ENCODE assay signal across 9 cellular contexts in the genomic region with DNA sequence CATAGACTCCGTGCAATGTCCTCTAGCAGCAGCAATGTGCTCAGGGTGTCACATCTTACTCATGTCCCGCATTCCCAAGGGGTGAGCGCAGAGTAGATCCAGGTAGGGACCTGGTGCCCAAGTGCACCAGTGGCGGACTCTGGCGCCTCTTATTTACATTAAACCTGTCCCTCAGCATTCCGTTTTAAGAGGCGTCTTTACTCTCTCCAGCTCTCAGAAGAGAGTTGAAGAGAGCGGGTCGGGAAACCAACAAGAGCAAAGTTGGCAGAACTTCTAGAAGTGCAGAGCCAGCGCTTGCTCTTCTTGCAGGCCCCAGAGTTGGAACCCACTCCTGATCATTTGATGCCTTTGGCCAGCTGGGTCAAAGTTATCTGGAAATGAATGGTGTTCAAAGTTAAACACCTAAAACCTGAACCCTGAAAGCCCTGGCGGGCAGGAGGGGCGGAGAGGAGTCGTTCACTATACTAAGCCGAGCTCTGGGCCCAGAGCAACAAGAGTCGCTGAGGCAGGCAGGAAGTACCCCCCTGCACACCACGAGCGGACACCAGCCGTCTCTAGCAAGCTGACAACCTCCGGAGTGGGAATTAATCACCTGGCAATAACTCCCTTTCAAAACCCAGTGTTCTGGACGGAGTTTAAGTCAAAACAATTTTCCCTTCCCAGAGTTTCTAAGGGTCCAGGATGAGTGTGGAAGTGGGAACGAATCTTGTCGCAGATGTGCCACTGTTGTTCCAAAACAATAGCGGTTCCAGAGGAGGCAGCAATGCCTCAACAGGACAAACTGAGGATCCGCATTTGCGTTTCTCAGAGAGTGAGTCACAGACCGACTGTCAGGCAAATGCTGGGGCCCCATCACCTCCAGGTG.
DNase-seq lines count a peak whose midpoint lies in the region; ATAC-seq, FAIRE-seq and TF ChIP-seq lines count a peak whose summit lies in the region.
"Had no signal": no experiment of that assay in that cellular context is flagged by ENCODE, and none has a peak within 500 bp of the region (broad histone marks: within the 10 kb centered on the region; RNA-seq: fewer than 3 reads in every experiment).

No MANE protein-coding gene starts in this region.

- H3K14ac ChIP-seq in mesenchymal stem cell (ENCODE audit: low read length in 2 of 2): no peak overlapping the region

- H2BK15ac ChIP-seq in mesenchymal stem cell (ENCODE audit: low read depth, poor library complexity, severe bottlenecking): no peak overlapping the region

- H2BK120ac ChIP-seq in mesenchymal stem cell (ENCODE audit: low read depth, low read length): no peak overlapping the region

- H3K23ac ChIP-seq in mesenchymal stem cell (ENCODE audit: low read length in 2 of 2): no peak overlapping the region

- no peak overlapping the region for H3K4ac ChIP-seq in mesenchymal stem cell (ENCODE audit: low read depth in 1 of 2, low read length in 2 of 2)

- H3K4me1 ChIP-seq in right cardiac atrium (ENCODE audit: control insufficient read depth, insufficient read depth, low read length) (peaks cover 2% of the 10 kb centered on the region), heart right ventricle (peaks cover 2 to 45% (median 30%) of the 10 kb centered on the region in 9 donors), mesenchymal stem cell (ENCODE audit: control insufficient read depth, insufficient read depth, low read depth, low read length) (peaks cover 10% of the 10 kb centered on the region), upper lobe of right lung (peaks cover 18% of the 10 kb centered on the region)

- H3K36me3 ChIP-seq in heart right ventricle: no peaks in the 10 kb centered on the region
- no peaks in the 10 kb centered on the region for H3K36me3 ChIP-seq in mesenchymal stem cell (ENCODE audit: control insufficient read depth in 1 of 2, insufficient read depth in 2 of 2, low read depth in 1 of 2, low read length in 2 of 2)
- H3K36me3 ChIP-seq in upper lobe of right lung: no peaks in the 10 kb centered on the region

- no peak for TF ChIP-seq CTCF in heart right ventricle (IDR thresholded peaks at IDR 0.05)
- TF ChIP-seq CTCF in upper lobe of right lung (IDR thresholded peaks at IDR 0.05): no peak

- DNase-seq in right cardiac atrium (peak in 2 of 3 donors; percentile 11 to 28), heart right ventricle (no peak), cerebellum (ENCODE audit: low spot score) (peak; percentile 27), mesenchymal stem cell (peak; percentile 10), upper lobe of right lung (peak; percentile 75), GM19239 (ENCODE audit: insufficient read length, low spot score) (no peak)
- DNase-seq: activated CD4-positive, CD25-positive, alpha-beta regulatory T cell treated with anti-CD3 and anti-CD28 coated beads, Interleukin-2, amount 50 U/mL, for 72 hours had no signal

- H2BK12ac ChIP-seq in mesenchymal stem cell (ENCODE audit: low read length in 2 of 2): no peak overlapping the region

- H3K27me3 ChIP-seq in right cardiac atrium (ENCODE audit: control insufficient read depth, insufficient read depth) (peaks cover 2% of the 10 kb centered on the region), heart right ventricle (peaks cover 0 to 79% (median 60%) of the 10 kb centered on the region in 7 donors), mesenchymal stem cell (ENCODE audit: control insufficient read depth in 1 of 2, insufficient read depth in 1 of 2, low read length in 2 of 2) (peaks cover 46 to 53% of the 10 kb centered on the region in 2 experiments), upper lobe of right lung (peaks cover 16% of the 10 kb centered on the region)

- WGBS in right cardiac atrium: 19% methylated on average over 26 of the region's 26 CpGs
- 9 to 19% methylated on average over 26 of the region's 26 CpGs for WGBS in heart right ventricle, 2 donors
- WGBS in mesenchymal stem cell: 13% methylated on average over 25 of the region's 26 CpGs

- intact Hi-C loops in right cardiac atrium (cut with DNase I) (no loop called here), heart right ventricle (cut with DNase I) (loop anchor here in 3 of 10 donors (10.0 kb wide), 2 partner anchors 119 to 361 kb away; partner anchors contain the start of gene TMEM161B (in 3 of the 3)), upper lobe of right lung (cut with DNase I) (no loop called here)

- no peak overlapping the region for H3K9ac ChIP-seq in mesenchymal stem cell (ENCODE audit: low read length)

- H4K91ac ChIP-seq in mesenchymal stem cell (ENCODE audit: low read length): no peak overlapping the region

- no peak overlapping the region for H3K4me2 ChIP-seq in mesenchymal stem cell (ENCODE audit: low read length, poor library complexity, severe bottlenecking)

- no peak overlapping the region for H4K8ac ChIP-seq in mesenchymal stem cell (ENCODE audit: low read length)

- no peak overlapping the region for H2BK5ac ChIP-seq in mesenchymal stem cell (ENCODE audit: low read depth, low read length, poor library complexity, severe bottlenecking)

- no peak overlapping the region for H2AFZ ChIP-seq in mesenchymal stem cell (ENCODE audit: low read depth, low read length)

- no peak for FAIRE-seq in GM19239 (lab: Jason Lieb, UNC)

- H3K79me1 ChIP-seq in mesenchymal stem cell (replicated peaks; ENCODE audit: low read length, poor library complexity, severe bottlenecking): no peaks in the 10 kb centered on the region

- no peak overlapping the region for H2AK5ac ChIP-seq in mesenchymal stem cell (ENCODE audit: low read length, severe bottlenecking)

- no peak overlapping the region for H3K27ac ChIP-seq in right cardiac atrium (ENCODE audit: low read length)
- no peak overlapping the region for H3K27ac ChIP-seq in heart right ventricle
- H3K27ac ChIP-seq in mesenchymal stem cell (ENCODE audit: low read length, poor library complexity, severe bottlenecking): no peak overlapping the region
- H3K27ac ChIP-seq in upper lobe of right lung: peak overlapping the region; percentile 66

- no peak overlapping the region for H3K18ac ChIP-seq in mesenchymal stem cell (ENCODE audit: low read depth in 1 of 2, low read length in 2 of 2)

- H3K4me3 ChIP-seq in right cardiac atrium (ENCODE audit: low read length): peak overlapping the region; percentile 21
- peak overlapping the region in 5 of 10 donors; percentile 13 to 32 (median 15) for H3K4me3 ChIP-seq in heart right ventricle
- peak overlapping the region in 1 of 2 experiments; percentile 75 for H3K4me3 ChIP-seq in mesenchymal stem cell (ENCODE audit: insufficient read depth in 1 of 2, low read depth in 1 of 2, low read length in 2 of 2)
- H3K4me3 ChIP-seq in upper lobe of right lung: peak overlapping the region; percentile 27

- H3K9me3 ChIP-seq in right cardiac atrium (ENCODE audit: control insufficient read depth, low read length) (no peaks in the 10 kb centered on the region), heart right ventricle (peaks cover 0 to 9% (median 5%) of the 10 kb centered on the region in 11 donors), mesenchymal stem cell (ENCODE audit: control insufficient read depth, low read length) (peaks cover 3% of the 10 kb centered on the region), upper lobe of right lung (no peaks in the 10 kb centered on the region)

- ATAC-seq in right cardiac atrium (no peak), heart right ventricle (no peak), upper lobe of right lung (peak; percentile 73), HG02759 (IDR thresholded peaks at IDR 0.05; ENCODE audit: unreplicated experiment) (no peak), HG02852 (IDR thresholded peaks at IDR 0.05; ENCODE audit: unreplicated experiment) (no peak)

Comparison
In these comparisons a context has a peak if more than half of its experiments do, and no peak if none do; other contexts are left out.
1. DNase-seq: peak in right cardiac atrium (2 of 3), cerebellum (single experiment), mesenchymal stem cell (single experiment) and upper lobe of right lung (single experiment); none in heart right ventricle (0 of 2) and GM19239 (single experiment).